Comparison of ENCODE assay signal across 24 cellular contexts in genomic region chr16:35862242-35862641, GRCh38.
"Had no signal": no experiment of that assay in that cellular context is flagged by ENCODE, and none has a peak within 500 bp of the region (broad histone marks: within the 10 kb centered on the region; RNA-seq: fewer than 3 reads in every experiment).

No MANE protein-coding gene starts in this region.

- H3K4me3 ChIP-seq: esophagus muscularis mucosa, gastroesophageal sphincter, heart left ventricle, hepatocyte, left lung, prostate gland, right atrium auricular region, smooth muscle cell, stomach, thyroid gland, vagina had no signal

- H3K27me3 ChIP-seq: esophagus muscularis mucosa, foreskin keratinocyte, gastroesophageal sphincter, heart left ventricle, hepatocyte, left lung, right atrium auricular region, stomach, thyroid gland, vagina had no signal

- H3K9me3 ChIP-seq: prostate gland, right atrium auricular region, thyroid gland, vagina had no signal

- H3K36me3 Mint-ChIP-seq: stimulated activated effector memory CD8-positive, alpha-beta T cell treated with anti-CD3 and anti-CD28 coated beads, Interleukin-12 subunit alpha, Interleukin-12 subunit beta, amount 100 ng/mL, for 72 hours had no signal

- H3K36me3 ChIP-seq: esophagus muscularis mucosa, gastroesophageal sphincter, heart left ventricle, left lung, prostate gland, right atrium auricular region, stomach, thyroid gland, vagina had no signal

- H3K27ac Mint-ChIP-seq: naive thymus-derived CD8-positive, alpha-beta T cell; nephron progenitor cell; stimulated activated effector memory CD8-positive, alpha-beta T cell treated with anti-CD3 and anti-CD28 coated beads, Interleukin-12 subunit alpha, Interleukin-12 subunit beta, amount 100 ng/mL, for 72 hours had no signal

- H3K4me1 ChIP-seq: esophagus muscularis mucosa, foreskin keratinocyte, gastroesophageal sphincter, heart left ventricle, left lung, prostate gland, right atrium auricular region, stomach, thyroid gland, vagina had no signal

- H3K4me3 Mint-ChIP-seq: naive thymus-derived CD8-positive, alpha-beta T cell; nephron progenitor cell; stimulated activated effector memory CD8-positive, alpha-beta T cell treated with anti-CD3 and anti-CD28 coated beads, Interleukin-12 subunit alpha, Interleukin-12 subunit beta, amount 100 ng/mL, for 72 hours had no signal

- H3K27me3 Mint-ChIP-seq: naive thymus-derived CD8-positive, alpha-beta T cell had no signal

- H3K27ac ChIP-seq: esophagus muscularis mucosa, foreskin keratinocyte, gastroesophageal sphincter, heart left ventricle, hepatocyte, left lung, prostate gland, right atrium auricular region, stomach, thyroid gland, vagina had no signal

- H3K4me1 Mint-ChIP-seq: naive thymus-derived CD8-positive, alpha-beta T cell; nephron progenitor cell; stimulated activated effector memory CD8-positive, alpha-beta T cell treated with anti-CD3 and anti-CD28 coated beads, Interleukin-12 subunit alpha, Interleukin-12 subunit beta, amount 100 ng/mL, for 72 hours had no signal

- DNase-seq: dermis blood vessel endothelial cell; effector memory CD4-positive, alpha-beta T cell; foreskin keratinocyte; heart left ventricle; left cardiac atrium; left lung; naive thymus-derived CD8-positive, alpha-beta T cell; nephron progenitor cell; nucleus accumbens; stimulated activated CD4-positive, alpha-beta T cell treated with anti-CD3 and anti-CD28 coated beads, Interleukin-12 subunit alpha, Interleukin-12 subunit beta, amount 100 ng/mL, for 4 hours; stimulated activated CD4-positive, alpha-beta T cell treated with anti-CD3 and anti-CD28 coated beads, Interleukin-1b, Interleukin-23, amount 100 ng/mL, for 48 hours; stimulated activated CD4-positive, alpha-beta T cell treated with anti-CD3 and anti-CD28 coated beads, Interleukin-4, amount 100 ng/mL, for 24 hours; stimulated activated naive CD4-positive, alpha-beta T cell treated with Interleukin-2 at 50 U/mL for 16 hours; stomach; thyroid gland; trophoblast cell had no signal
